ENCODE assay signal across 25 cellular contexts in genomic region chr5:25669645-25670401, GRCh38.
"Had no signal": no experiment of that assay in that cellular context is flagged by ENCODE, and none has a peak within 500 bp of the region (broad histone marks: within the 10 kb centered on the region; RNA-seq: fewer than 3 reads in every experiment).

No MANE protein-coding gene starts in this region.

- H3K36me3 ChIP-seq: left ventricle myocardium inferior, lower lobe of right lung, pancreas, prostate gland, sigmoid colon, spleen, suprapubic skin, thoracic aorta, tibial artery, upper lobe of right lung had no signal

- H3K4me3 ChIP-seq: left ventricle myocardium inferior, lower lobe of right lung, pancreas, prostate gland, sigmoid colon, spleen, suprapubic skin, thoracic aorta, tibial artery, upper lobe of right lung had no signal

- ATAC-seq: left colon; lower lobe of right lung; naive thymus-derived CD8-positive, alpha-beta T cell; pancreas; right cardiac atrium; stimulated activated effector memory CD8-positive, alpha-beta T cell treated with anti-CD3 and anti-CD28 coated beads, Interleukin-12 subunit alpha, Interleukin-12 subunit beta, amount 100 ng/mL, for 72 hours; upper lobe of right lung had no signal

- H3K27me3 ChIP-seq: pancreas, sigmoid colon, spleen, suprapubic skin, tibial artery, upper lobe of right lung had no signal

- H3K4me1 ChIP-seq: left ventricle myocardium inferior, lower lobe of right lung, pancreas, prostate gland, sigmoid colon, spleen, suprapubic skin, tibial artery, upper lobe of right lung had no signal

- H3K27ac ChIP-seq: left ventricle myocardium inferior, lower lobe of right lung, pancreas, prostate gland, sigmoid colon, spleen, suprapubic skin, thoracic aorta, tibial artery, upper lobe of right lung had no signal

- H3K9me3 ChIP-seq: lower lobe of right lung, pancreas, prostate gland, suprapubic skin, thoracic aorta, tibial artery, upper lobe of right lung had no signal

- DNase-seq: hippocampal formation; kidney; left colon; left ventricle myocardium inferior; lower lobe of right lung; mammary epithelial cell; mesenchymal stem cell; naive thymus-derived CD8-positive, alpha-beta T cell; nucleus accumbens; pancreas; posterior cingulate gyrus; retina; right cardiac atrium; sigmoid colon; small intestine; spleen; stimulated activated CD4-positive, alpha-beta T cell treated with anti-CD3 and anti-CD28 coated beads, Interleukin-4, amount 100 ng/mL, for 24 hours; stimulated activated naive CD4-positive, alpha-beta T cell; tibial artery; trophoblast cell; upper lobe of right lung had no signal
